24 cellular contexts compared by ENCODE assay signal in the genomic region with DNA sequence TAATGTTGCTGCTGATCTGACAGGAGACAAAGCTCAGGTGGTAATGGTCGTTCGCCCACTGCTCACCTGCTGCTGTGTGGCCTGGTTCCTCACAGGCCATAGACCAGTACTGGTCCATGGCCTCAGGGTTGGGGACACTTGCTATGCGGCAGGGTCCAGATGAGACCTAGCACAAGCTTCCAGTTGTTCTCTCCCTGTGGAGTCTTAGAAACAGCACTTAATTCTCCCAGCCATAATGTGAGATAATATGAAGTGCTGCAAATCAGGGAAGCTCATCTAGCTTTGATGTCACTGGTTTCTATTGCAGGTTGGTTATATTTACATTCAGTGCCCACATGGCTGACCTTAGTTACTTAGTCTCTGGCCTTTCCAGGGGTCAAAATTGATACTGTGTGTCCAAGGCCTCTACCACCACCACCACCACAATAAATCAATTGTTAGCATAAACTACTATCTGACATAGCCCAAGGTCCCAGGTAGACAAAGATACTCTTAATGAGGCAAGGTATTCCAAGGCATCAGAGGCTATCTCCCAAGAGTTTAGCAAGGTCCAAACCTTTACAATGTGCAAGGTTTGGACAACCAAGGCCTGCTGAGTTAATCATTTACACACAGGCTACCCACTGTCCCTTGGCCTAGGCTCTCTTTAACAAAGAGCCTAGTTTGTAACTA. TPM values are rescaled to one million over a fixed set of nuclear protein-coding genes. Genes with fewer than 3 reads are reported as not detected.
DNase-seq lines count a peak whose midpoint lies in the region; ATAC-seq and TF ChIP-seq lines count a peak whose summit lies in the region.
"Had no signal": no experiment of that assay in that cellular context is flagged by ENCODE, and none has a peak within 500 bp of the region (broad histone marks: within the 10 kb centered on the region; RNA-seq: fewer than 3 reads in every experiment).

No MANE protein-coding gene starts in this region.

- no peak overlapping the region for H2AFZ ChIP-seq in OCI-LY7 (ENCODE audit: low read length)

- H3K4me2 ChIP-seq in OCI-LY7 (ENCODE audit: low read length): no peak overlapping the region
- H3K4me2 ChIP-seq: BLaER1 treated with 17β-estradiol and CSF1 and Interleukin-3, amounts not matched to agents 10 nM and 100 nM had no signal

- no peaks in the 10 kb centered on the region for H3K9me3 ChIP-seq in liver (ENCODE audit: control insufficient read depth in 4 of 4, low read length in 3 of 4)
- H3K9me3 ChIP-seq in adrenal gland (replicated peaks in 1 of 3): no peaks in the 10 kb centered on the region
- H3K9me3 ChIP-seq in OCI-LY7 (ENCODE audit: low read length): no peaks in the 10 kb centered on the region

- no peak overlapping the region for H3K9ac ChIP-seq in liver (ENCODE audit: low read depth in 1 of 2, low read length in 2 of 2)
- H3K9ac ChIP-seq: BLaER1 treated with 17β-estradiol and CSF1 and Interleukin-3, amounts not matched to agents 10 nM and 100 nM had no signal

- H3K4me3 ChIP-seq in liver (ENCODE audit: low read depth in 1 of 3, low read length in 3 of 3) (no peak overlapping the region), adrenal gland (no peak overlapping the region), OCI-LY7 (ENCODE audit: low read depth, low read length, poor library complexity, severe bottlenecking) (no peak overlapping the region)
- H3K4me3 ChIP-seq: BLaER1 treated with 17β-estradiol and CSF1 and Interleukin-3, amounts not matched to agents 10 nM and 100 nM; SK-N-MC had no signal

- POLR2A ChIA-PET in OCI-LY7 (lab: Charles Lee): interaction anchor here (0.6 kb wide), 1 partner anchor 49 kb away, joined by 3 read pairs; no protein-coding TSS in a partner anchor

- TF ChIP-seq RAD21 in liver (IDR thresholded peaks at IDR 0.05): no peak

- H3K27me3 ChIP-seq in liver (ENCODE audit: control insufficient read depth in 4 of 4, insufficient read depth in 4 of 4, low read length in 3 of 4): no peaks in the 10 kb centered on the region
- no peaks in the 10 kb centered on the region for H3K27me3 ChIP-seq in adrenal gland
- H3K27me3 ChIP-seq: BLaER1 treated with 17β-estradiol and CSF1 and Interleukin-3, amounts not matched to agents 10 nM and 100 nM had no signal

- H4K20me1 ChIP-seq in OCI-LY7 (ENCODE audit: insufficient read depth, low read length): no peaks in the 10 kb centered on the region
- H4K20me1 ChIP-seq: BLaER1 treated with 17β-estradiol and CSF1 and Interleukin-3, amounts not matched to agents 10 nM and 100 nM had no signal

- ATAC-seq in stimulated activated naive CD8-positive, alpha-beta T cell treated with anti-CD3 and anti-CD28 coated beads, Interleukin-15, Interleukin-2, amounts not matched to agents 100 U/mL and 50 U/mL, for 24 hours: no peak

- no peaks in the 10 kb centered on the region for H3K79me2 ChIP-seq in OCI-LY7 (ENCODE audit: insufficient read depth, low read depth, low read length)

- TF ChIP-seq POLR2A in adrenal gland (IDR thresholded peaks at IDR 0.05) (no peak), erythroblast (IDR thresholded peaks at IDR 0.05; ENCODE audit: low read length) (no peak)

- 86% methylated on average over 3 of the region's 3 CpGs for WGBS in liver
- 96 to 100% (median 98%) methylated on average over 3 of the region's 3 CpGs for WGBS in adrenal gland, 4 donors

- no peak overlapping the region for H3K4me3 Mint-ChIP-seq in activated naive CD4-positive, alpha-beta T cell treated with anti-CD3 and anti-CD28 coated beads, Interleukin-2, amount 50 U/mL, for 24 hours
- no peak overlapping the region for H3K4me3 Mint-ChIP-seq in activated naive CD4-positive, alpha-beta T cell treated with anti-CD3 and anti-CD28 coated beads for 36 hours
- no peak overlapping the region for H3K4me3 Mint-ChIP-seq in activated naive CD8-positive, alpha-beta T cell treated with anti-CD3 and anti-CD28 coated beads for 36 hours
- H3K4me3 Mint-ChIP-seq: CD4-positive, alpha-beta memory T cell had no signal

- no peak for TF ChIP-seq CTCF in liver (IDR thresholded peaks at IDR 0.05; ENCODE audit: low read depth, low read length, missing input control)
- no peak for TF ChIP-seq CTCF in adrenal gland (IDR thresholded peaks at IDR 0.05)
- TF ChIP-seq CTCF in OCI-LY7 (conservative IDR thresholded peaks at IDR 0.05; ENCODE audit: low read length): no peak

- H3K36me3 Mint-ChIP-seq in activated naive CD4-positive, alpha-beta T cell treated with anti-CD3 and anti-CD28 coated beads, Interleukin-2, amount 50 U/mL, for 24 hours: peaks cover 9% of the 10 kb centered on the region
- peaks cover 27% of the 10 kb centered on the region for H3K36me3 Mint-ChIP-seq in activated naive CD4-positive, alpha-beta T cell treated with anti-CD3 and anti-CD28 coated beads for 36 hours (ENCODE audit: low read depth)
- peaks cover 38% of the 10 kb centered on the region for H3K36me3 Mint-ChIP-seq in activated naive CD8-positive, alpha-beta T cell treated with anti-CD3 and anti-CD28 coated beads for 36 hours

- H3K36me3 ChIP-seq in liver (ENCODE audit: control insufficient read depth in 4 of 4, insufficient read depth in 3 of 4, low read depth in 1 of 4, low read length in 3 of 4): peaks cover 0 to 8% (median 2%) of the 10 kb centered on the region in 4 donors
- H3K36me3 ChIP-seq in adrenal gland (replicated peaks in 1 of 2): no peaks in the 10 kb centered on the region
- peaks cover 39% of the 10 kb centered on the region for H3K36me3 ChIP-seq in OCI-LY7 (ENCODE audit: insufficient read depth, low read length)

- H3K4me1 ChIP-seq in liver (ENCODE audit: control insufficient read depth in 4 of 4, insufficient read depth in 4 of 4, low read length in 3 of 4) (peaks cover 3 to 21% (median 10%) of the 10 kb centered on the region in 4 donors), adrenal gland (replicated peaks in 1 of 2) (peaks cover 0 to 7% of the 10 kb centered on the region in 2 donors), OCI-LY7 (ENCODE audit: insufficient read depth, low read length, poor library complexity, severe bottlenecking) (no peaks in the 10 kb centered on the region)

- peaks cover 68% of the 10 kb centered on the region for H3K4me1 Mint-ChIP-seq in activated naive CD4-positive, alpha-beta T cell treated with anti-CD3 and anti-CD28 coated beads, Interleukin-2, amount 50 U/mL, for 24 hours
- peaks cover 39% of the 10 kb centered on the region for H3K4me1 Mint-ChIP-seq in activated naive CD4-positive, alpha-beta T cell treated with anti-CD3 and anti-CD28 coated beads for 36 hours (ENCODE audit: low read depth)
- H3K4me1 Mint-ChIP-seq in activated naive CD8-positive, alpha-beta T cell treated with anti-CD3 and anti-CD28 coated beads for 36 hours: peaks cover 59% of the 10 kb centered on the region

- H3K27me3 Mint-ChIP-seq in activated naive CD4-positive, alpha-beta T cell treated with anti-CD3 and anti-CD28 coated beads, Interleukin-2, amount 50 U/mL, for 24 hours: no peaks in the 10 kb centered on the region
- H3K27me3 Mint-ChIP-seq in activated naive CD4-positive, alpha-beta T cell treated with anti-CD3 and anti-CD28 coated beads for 36 hours (ENCODE audit: low read depth): no peaks in the 10 kb centered on the region
- H3K27me3 Mint-ChIP-seq in activated naive CD8-positive, alpha-beta T cell treated with anti-CD3 and anti-CD28 coated beads for 36 hours: no peaks in the 10 kb centered on the region
- H3K27me3 Mint-ChIP-seq: CD4-positive, alpha-beta memory T cell had no signal

- no TSS peak for BruUV-seq in OCI-LY7 (replicated peaks; lab: Mats Ljungman, UMichigan)

- H3K9me3 Mint-ChIP-seq in activated naive CD4-positive, alpha-beta T cell treated with anti-CD3 and anti-CD28 coated beads, Interleukin-2, amount 50 U/mL, for 24 hours: peaks cover 5% of the 10 kb centered on the region
- H3K9me3 Mint-ChIP-seq in activated naive CD4-positive, alpha-beta T cell treated with anti-CD3 and anti-CD28 coated beads for 36 hours: peaks cover 2% of the 10 kb centered on the region
- H3K9me3 Mint-ChIP-seq in activated naive CD8-positive, alpha-beta T cell treated with anti-CD3 and anti-CD28 coated beads for 36 hours: peaks cover 10% of the 10 kb centered on the region
- H3K9me3 Mint-ChIP-seq: CD4-positive, alpha-beta memory T cell had no signal

- no peak for DNase-seq in activated naive CD4-positive, alpha-beta T cell treated with anti-CD3 and anti-CD28 coated beads for 36 hours
- no peak for DNase-seq in activated naive CD8-positive, alpha-beta T cell treated with anti-CD3 and anti-CD28 coated beads for 36 hours
- DNase-seq in adrenal gland: no peak
- no peak for DNase-seq in erythroblast (lab: John Stamatoyannopoulos, UW)
- DNase-seq in OCI-LY7 (ENCODE audit: low spot score): no peak
- DNase-seq in stimulated activated naive CD8-positive, alpha-beta T cell treated with anti-CD3 and anti-CD28 coated beads, Interleukin-15, Interleukin-2, amounts not matched to agents 100 U/mL and 50 U/mL, for 24 hours: no peak
- DNase-seq: 8988T; Calu3; CD4-positive, alpha-beta memory T cell; DMS153; GOT3; HCEC 1CT; IMR-90; NCI-H187; NCI-H2107; NCI-H446 treated with DMSO at 0.1 percent for 48 hours; NCI-H526 treated with DMSO at 0.1 percent for 48 hours; SHP77 treated with DMSO at 0.1 percent for 48 hours had no signal

- peak overlapping the region; percentile 51 for H3K27ac Mint-ChIP-seq in activated naive CD4-positive, alpha-beta T cell treated with anti-CD3 and anti-CD28 coated beads, Interleukin-2, amount 50 U/mL, for 24 hours
- H3K27ac Mint-ChIP-seq in activated naive CD4-positive, alpha-beta T cell treated with anti-CD3 and anti-CD28 coated beads for 36 hours: no peak overlapping the region
- peak overlapping the region; percentile 22 for H3K27ac Mint-ChIP-seq in activated naive CD8-positive, alpha-beta T cell treated with anti-CD3 and anti-CD28 coated beads for 36 hours
- H3K27ac Mint-ChIP-seq: CD4-positive, alpha-beta memory T cell had no signal

- H3K27ac ChIP-seq in liver (ENCODE audit: low read depth in 1 of 2, low read length in 2 of 2): no peak overlapping the region
- H3K27ac ChIP-seq in adrenal gland: peak overlapping the region in 1 of 5 donors; percentile 14
- no peak overlapping the region for H3K27ac ChIP-seq in OCI-LY7 (ENCODE audit: low read depth, low read length, poor library complexity, severe bottlenecking)
- H3K27ac ChIP-seq: BLaER1 treated with 17β-estradiol and CSF1 and Interleukin-3, amounts not matched to agents 10 nM and 100 nM; HL-60; RWPE1; SK-N-MC had no signal

- intact Hi-C loops in activated naive CD4-positive, alpha-beta T cell treated with anti-CD3 and anti-CD28 coated beads for 36 hours (cut with micrococcal nuclease): loop anchor here (10.0 kb wide), 1 partner anchor 667 kb away; the partner anchor contains the start of gene STMP1
- intact Hi-C loops in adrenal gland (cut with DNase I) (loop anchor here in 1 of 2 donors (10.0 kb wide), 1 partner anchor 167 kb away; no protein-coding TSS in a partner anchor), OCI-LY7 (cut with micrococcal nuclease; ENCODE audit: unreplicated experiment) (loop anchor here (5.0 kb wide), 1 partner anchor 150 kb away; the partner anchor contains the start of gene TMEM140)

- CTCF ChIA-PET in activated naive CD4-positive, alpha-beta T cell treated with anti-CD3 and anti-CD28 coated beads for 36 hours (lab: Charles Lee): interaction anchor here (0.6 kb wide), 1 partner anchor 302 kb away, joined by 3 read pairs; no protein-coding TSS in a partner anchor
- CTCF ChIA-PET in OCI-LY7 (lab: Charles Lee; ENCODE audit: unreplicated experiment): no interaction called here

- no peaks in the 10 kb centered on the region for H3K9me2 ChIP-seq in OCI-LY7 (ENCODE audit: insufficient read depth, low read length)

RNA-seq across cellular contexts. Expression of gene AGBL3, which starts 11.0 kb away (rescaled TPM):
- total RNA-seq in activated naive CD4-positive, alpha-beta T cell treated with anti-CD3 and anti-CD28 coated beads for 36 hours: 1 to 10 TPM; 2.6 to 3.6 TPM
- total RNA-seq in activated naive CD8-positive, alpha-beta T cell treated with anti-CD3 and anti-CD28 coated beads for 36 hours: 1 to 10 TPM; 2.2 to 3.6 TPM
- 1 to 10 TPM; 1.7 to 2.0 TPM for total RNA-seq in liver
- 1 to 10 TPM in 1 of 2 donors, under 1 TPM in 1; 0.67 to 3.1 TPM for polyA plus RNA-seq in liver
- total RNA-seq in adrenal gland: 1 to 10 TPM in 6 of 8 donors, under 1 TPM in 2; 0.28 to 7.3 (median 1.9) TPM
- 1 to 10 TPM in 2 of 3 donors, under 1 TPM in 1; 0.97 to 2.0 (median 1.2) TPM for polyA plus RNA-seq in adrenal gland
- total RNA-seq in OCI-LY7 (2014; rRNA removed; shearing (Covaris generic)): 3.5 and 5.3 TPM in 2 replicates
- 4.9 and 7.1 TPM in 2 replicates for total RNA-seq in OCI-LY7 (2022)
